Comparison of ENCODE assay signal across 26 cellular contexts in the genomic region with DNA sequence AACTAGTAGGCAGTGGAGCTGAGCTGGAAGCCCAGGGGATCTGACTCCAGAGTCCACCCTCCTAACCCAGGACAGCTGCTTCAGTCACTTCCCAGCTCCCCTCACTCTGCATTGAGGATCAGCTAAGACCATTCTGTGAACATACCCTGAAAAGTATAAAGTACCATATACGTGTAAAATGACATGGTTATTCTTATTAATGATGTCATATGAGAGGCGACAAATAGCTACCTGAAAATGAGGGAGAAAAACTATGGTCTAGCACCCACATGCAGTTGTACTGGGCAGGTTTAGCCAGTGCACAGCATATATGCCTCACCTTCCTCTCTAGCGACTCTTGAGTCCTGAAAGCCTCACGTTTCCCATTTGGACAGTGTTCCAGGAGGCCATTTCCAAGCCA.
DNase-seq lines count a peak whose midpoint lies in the region; ATAC-seq, FAIRE-seq and TF ChIP-seq lines count a peak whose summit lies in the region.
"Had no signal": no experiment of that assay in that cellular context is flagged by ENCODE, and none has a peak within 500 bp of the region (broad histone marks: within the 10 kb centered on the region; RNA-seq: fewer than 3 reads in every experiment).

No MANE protein-coding gene starts in this region.

- no peak for DNase-seq in GM18507 (ENCODE audit: extremely low spot score, insufficient read length, low read depth)
- DNase-seq in activated naive CD8-positive, alpha-beta T cell treated with anti-CD3 and anti-CD28 coated beads, Interleukin-2, amount 50 U/mL, for 24 hours = no peak
- no peak for DNase-seq in natural killer cell treated with Interleukin-12 subunit alpha and Interleukin-12 subunit beta and Interleukin-15 and Interleukin-18, amount 100 ng/mL, for 72 hours (ENCODE audit: low spot score)
- no peak for DNase-seq in endodermal cell
- DNase-seq in OCI-M1 (lab: John Stamatoyannopoulos, UW) = no peak
- no peak for DNase-seq in AG08396 (ENCODE audit: low spot score)
- DNase-seq: colonic mucosa; DMS153; esophagus squamous epithelium; hippocampal formation; Karpas-422; MV-4-11; NCI-H2171 treated with DMSO at 0.1 percent for 48 hours; NCI-H526; small intestine; stimulated activated CD4-positive, alpha-beta T cell treated with anti-CD3 and anti-CD28 coated beads, Interleukin-2, amount 100 ng/mL, for 24 hours; uterus; WERI-Rb-1 had no signal

- peaks cover 86% of the 10 kb centered on the region for H3K4me1 Mint-ChIP-seq in activated naive CD8-positive, alpha-beta T cell treated with anti-CD3 and anti-CD28 coated beads, Interleukin-2, amount 50 U/mL, for 24 hours
- peaks cover 47 to 60% of the 10 kb centered on the region in 2 donors for H3K4me1 Mint-ChIP-seq in natural killer cell treated with Interleukin-12 subunit alpha and Interleukin-12 subunit beta and Interleukin-15 and Interleukin-18, amount 100 ng/mL, for 72 hours (ENCODE audit: low read depth in 2 of 2)
- peaks cover 22% of the 10 kb centered on the region for H3K4me1 Mint-ChIP-seq in endodermal cell
- H3K4me1 Mint-ChIP-seq in activated T-helper 17 cell treated with anti-CD3 and anti-CD28 coated beads, Interleukin-2, amount 50 U/mL, for 72 hours = peaks cover 59% of the 10 kb centered on the region

- H3K9me3 ChIP-seq in BLaER1 treated with 17β-estradiol and CSF1 and Interleukin-3, amounts not matched to agents 10 nM and 100 nM (replicated peaks in 1 of 11) = peaks cover 0 to 3% (median 0%) of the 10 kb centered on the region in 11 experiments; a peak in 1 of 22 replicates
- no peaks in the 10 kb centered on the region for H3K9me3 ChIP-seq in endodermal cell (ENCODE audit: control insufficient read depth, low read length)
- H3K9me3 ChIP-seq: colonic mucosa, esophagus squamous epithelium, uterus had no signal

- H3K4me3 Mint-ChIP-seq in activated naive CD8-positive, alpha-beta T cell treated with anti-CD3 and anti-CD28 coated beads, Interleukin-2, amount 50 U/mL, for 24 hours = no peak overlapping the region
- no peak overlapping the region for H3K4me3 Mint-ChIP-seq in natural killer cell treated with Interleukin-12 subunit alpha and Interleukin-12 subunit beta and Interleukin-15 and Interleukin-18, amount 100 ng/mL, for 72 hours
- H3K4me3 Mint-ChIP-seq in endodermal cell = no peak overlapping the region
- H3K4me3 Mint-ChIP-seq in activated T-helper 17 cell treated with anti-CD3 and anti-CD28 coated beads, Interleukin-2, amount 50 U/mL, for 72 hours = no peak overlapping the region

- WGBS in endodermal cell (ENCODE audit: insufficient coverage in 1 of 2, insufficient read length in 1 of 2), 2 experiments = 93 to 97% methylated on average over 4 of the region's 4 CpGs

- peak overlapping the region; percentile 84 to 95 (median 89) for H3K4me2 ChIP-seq in BLaER1 treated with 17β-estradiol and CSF1 and Interleukin-3, amounts not matched to agents 10 nM and 100 nM

- ATAC-seq in activated naive CD8-positive, alpha-beta T cell treated with anti-CD3 and anti-CD28 coated beads, Interleukin-2, amount 50 U/mL, for 24 hours = no peak
- ATAC-seq in natural killer cell treated with Interleukin-12 subunit alpha and Interleukin-12 subunit beta and Interleukin-15 and Interleukin-18, amount 100 ng/mL, for 72 hours = no peak
- no peak for ATAC-seq in activated T-helper 17 cell treated with anti-CD3 and anti-CD28 coated beads, Interleukin-2, amount 50 U/mL, for 72 hours (replicated peaks)
- ATAC-seq: left lobe of liver had no signal

- H3K27ac ChIP-seq in BLaER1 treated with 17β-estradiol and CSF1 and Interleukin-3, amounts not matched to agents 10 nM and 100 nM = peak overlapping the region; percentile 84 to 100 (median 99); a peak in 20 of 22 replicates
- no peak overlapping the region for H3K27ac ChIP-seq in endodermal cell (ENCODE audit: low read depth, low read length)
- H3K27ac ChIP-seq: colonic mucosa, SK-N-MC, uterus, WERI-Rb-1 had no signal

- H3K4me3 ChIP-seq in BLaER1 treated with 17β-estradiol and CSF1 and Interleukin-3, amounts not matched to agents 10 nM and 100 nM = no peak overlapping the region
- H3K4me3 ChIP-seq in endodermal cell (ENCODE audit: low read length) = no peak overlapping the region
- H3K4me3 ChIP-seq: colonic mucosa, esophagus squamous epithelium, SK-N-MC, uterus had no signal

- no peaks in the 10 kb centered on the region for H3K36me3 ChIP-seq in BLaER1 treated with 17β-estradiol and CSF1 and Interleukin-3, amounts not matched to agents 10 nM and 100 nM
- no peaks in the 10 kb centered on the region for H3K36me3 ChIP-seq in endodermal cell (ENCODE audit: control insufficient read depth, insufficient read depth, low read length)
- H3K36me3 ChIP-seq: colonic mucosa, esophagus squamous epithelium, uterus, WERI-Rb-1 had no signal

- FAIRE-seq in GM18507 (lab: Jason Lieb, UNC) = peak; percentile 26
- FAIRE-seq: bronchial epithelial cell, frontal cortex, G401.6, H54, small intestine had no signal

- peaks cover 93 to 100% (median 98%) of the 10 kb centered on the region in 10 experiments for H3K4me1 ChIP-seq in BLaER1 treated with 17β-estradiol and CSF1 and Interleukin-3, amounts not matched to agents 10 nM and 100 nM
- H3K4me1 ChIP-seq in endodermal cell (ENCODE audit: control insufficient read depth, insufficient read depth, low read length) = no peaks in the 10 kb centered on the region

- H3K9me3 Mint-ChIP-seq in activated naive CD8-positive, alpha-beta T cell treated with anti-CD3 and anti-CD28 coated beads, Interleukin-2, amount 50 U/mL, for 24 hours = no peaks in the 10 kb centered on the region
- no peaks in the 10 kb centered on the region for H3K9me3 Mint-ChIP-seq in natural killer cell treated with Interleukin-12 subunit alpha and Interleukin-12 subunit beta and Interleukin-15 and Interleukin-18, amount 100 ng/mL, for 72 hours
- no peaks in the 10 kb centered on the region for H3K9me3 Mint-ChIP-seq in endodermal cell
- H3K9me3 Mint-ChIP-seq in activated T-helper 17 cell treated with anti-CD3 and anti-CD28 coated beads, Interleukin-2, amount 50 U/mL, for 72 hours = no peaks in the 10 kb centered on the region

- H3K9ac ChIP-seq in BLaER1 treated with 17β-estradiol and CSF1 and Interleukin-3, amounts not matched to agents 10 nM and 100 nM = peak overlapping the region in 8 of 11 experiments; percentile 81 to 94 (median 92); a peak in 17 of 22 replicates
- H3K9ac ChIP-seq in endodermal cell (ENCODE audit: extremely low read depth, low read length, poor library complexity, severe bottlenecking) = no peak overlapping the region

- no peak for TF ChIP-seq CTCF in endodermal cell (conservative IDR thresholded peaks at IDR 0.05)

- no peaks in the 10 kb centered on the region for H3K27me3 ChIP-seq in BLaER1 treated with 17β-estradiol and CSF1 and Interleukin-3, amounts not matched to agents 10 nM and 100 nM
- no peaks in the 10 kb centered on the region for H3K27me3 ChIP-seq in endodermal cell (ENCODE audit: control insufficient read depth, insufficient read depth, low read length, poor library complexity, severe bottlenecking)
- H3K27me3 ChIP-seq: colonic mucosa, esophagus squamous epithelium, uterus had no signal

- peak overlapping the region; percentile 51 for H3K27ac Mint-ChIP-seq in activated naive CD8-positive, alpha-beta T cell treated with anti-CD3 and anti-CD28 coated beads, Interleukin-2, amount 50 U/mL, for 24 hours
- peak overlapping the region; percentile 90 to 96 for H3K27ac Mint-ChIP-seq in natural killer cell treated with Interleukin-12 subunit alpha and Interleukin-12 subunit beta and Interleukin-15 and Interleukin-18, amount 100 ng/mL, for 72 hours
- H3K27ac Mint-ChIP-seq in endodermal cell = no peak overlapping the region
- H3K27ac Mint-ChIP-seq in activated T-helper 17 cell treated with anti-CD3 and anti-CD28 coated beads, Interleukin-2, amount 50 U/mL, for 72 hours = no peak overlapping the region

- H3K27me3 Mint-ChIP-seq in activated naive CD8-positive, alpha-beta T cell treated with anti-CD3 and anti-CD28 coated beads, Interleukin-2, amount 50 U/mL, for 24 hours = no peaks in the 10 kb centered on the region
- no peaks in the 10 kb centered on the region for H3K27me3 Mint-ChIP-seq in natural killer cell treated with Interleukin-12 subunit alpha and Interleukin-12 subunit beta and Interleukin-15 and Interleukin-18, amount 100 ng/mL, for 72 hours
- H3K27me3 Mint-ChIP-seq in endodermal cell (ENCODE audit: insufficient read depth) = no peaks in the 10 kb centered on the region
- H3K27me3 Mint-ChIP-seq in activated T-helper 17 cell treated with anti-CD3 and anti-CD28 coated beads, Interleukin-2, amount 50 U/mL, for 72 hours = no peaks in the 10 kb centered on the region

- peaks cover 3% of the 10 kb centered on the region for H3K36me3 Mint-ChIP-seq in activated naive CD8-positive, alpha-beta T cell treated with anti-CD3 and anti-CD28 coated beads, Interleukin-2, amount 50 U/mL, for 24 hours (ENCODE audit: low read depth)
- H3K36me3 Mint-ChIP-seq in natural killer cell treated with Interleukin-12 subunit alpha and Interleukin-12 subunit beta and Interleukin-15 and Interleukin-18, amount 100 ng/mL, for 72 hours = no peaks in the 10 kb centered on the region
- no peaks in the 10 kb centered on the region for H3K36me3 Mint-ChIP-seq in endodermal cell (ENCODE audit: low read depth)
- H3K36me3 Mint-ChIP-seq in activated T-helper 17 cell treated with anti-CD3 and anti-CD28 coated beads, Interleukin-2, amount 50 U/mL, for 72 hours (ENCODE audit: low read depth) = no peaks in the 10 kb centered on the region

- no peaks in the 10 kb centered on the region for H4K20me1 ChIP-seq in BLaER1 treated with 17β-estradiol and CSF1 and Interleukin-3, amounts not matched to agents 10 nM and 100 nM

Comparison
In these comparisons a context has a peak if more than half of its experiments do, and no peak if none do; other contexts are left out.
1. H3K27ac Mint-ChIP-seq: peak in activated naive CD8-positive, alpha-beta T cell treated with anti-CD3 and anti-CD28 coated beads, Interleukin-2, amount 50 U/mL, for 24 hours (single experiment) and natural killer cell treated with Interleukin-12 subunit alpha and Interleukin-12 subunit beta and Interleukin-15 and Interleukin-18, amount 100 ng/mL, for 72 hours (2 of 2); none in endodermal cell (single experiment) and activated T-helper 17 cell treated with anti-CD3 and anti-CD28 coated beads, Interleukin-2, amount 50 U/mL, for 72 hours (single experiment).